16 cellular contexts compared by ENCODE assay signal in genomic region chr1:180158149-180159147, GRCh38. TPM values are rescaled to one million over a fixed set of nuclear protein-coding genes. Genes with fewer than 3 reads are reported as not detected.
DNase-seq lines count a peak whose midpoint lies in the region; ATAC-seq and TF ChIP-seq lines count a peak whose summit lies in the region.
"Had no signal": no experiment of that assay in that cellular context is flagged by ENCODE, and none has a peak within 500 bp of the region (broad histone marks: within the 10 kb centered on the region; RNA-seq: fewer than 3 reads in every experiment).

No MANE protein-coding gene starts in this region.

- ATAC-seq in omental fat pad (ENCODE audit: low FRiP score): no peak
- ATAC-seq: esophagus mucosa, left ventricle myocardium superior had no signal

- H3K4me2 ChIP-seq in neuronal stem cell (ENCODE audit: insufficient read depth, low read length, poor library complexity, severe bottlenecking): no peak overlapping the region

- no peak overlapping the region for H3K18ac ChIP-seq in neuronal stem cell (ENCODE audit: low read length)

- H3K14ac ChIP-seq in neuronal stem cell (ENCODE audit: low read length): no peak overlapping the region

- no peak overlapping the region for H4K91ac ChIP-seq in neuronal stem cell (ENCODE audit: low read depth, low read length, poor library complexity)

- no peak overlapping the region for H2AK5ac ChIP-seq in neuronal stem cell (ENCODE audit: low read depth, low read length)

- WGBS in esophagus, 2 donors: 71 to 81% methylated on average over 16 of the region's 16 CpGs
- no CpG with 5 or more reads among the region's 16 CpGs for WGBS in neuronal stem cell (ENCODE audit: extremely low coverage in 2 of 2, insufficient read length in 2 of 2, insufficient replicate concordance in 1 of 2), 2 donors

- no peak overlapping the region for H4K8ac ChIP-seq in neuronal stem cell (ENCODE audit: low read depth, low read length)

- no peak overlapping the region for H2BK120ac ChIP-seq in neuronal stem cell (ENCODE audit: low read depth, low read length)

- peaks cover 7% of the 10 kb centered on the region for H3K79me1 ChIP-seq in neuronal stem cell (ENCODE audit: low read depth, low read length)

- H3K23ac ChIP-seq in neuronal stem cell (ENCODE audit: low read depth, low read length, poor library complexity): no peak overlapping the region

- H3K4ac ChIP-seq in neuronal stem cell (ENCODE audit: low read length): no peak overlapping the region

- H2BK15ac ChIP-seq in neuronal stem cell (ENCODE audit: low read length): no peak overlapping the region

- peak overlapping the region; percentile 35 for H2BK5ac ChIP-seq in neuronal stem cell (ENCODE audit: low read length)

- H3K9me3 ChIP-seq in esophagus (ENCODE audit: control insufficient read depth in 2 of 2, insufficient read depth in 1 of 2, low read depth in 1 of 2, low read length in 1 of 2) (no peaks in the 10 kb centered on the region), neuronal stem cell (replicated peaks in 1 of 2; ENCODE audit: control insufficient read depth in 2 of 2, insufficient read depth in 1 of 2, low read depth in 1 of 2, low read length in 2 of 2) (no peaks in the 10 kb centered on the region)
- H3K9me3 ChIP-seq: BLaER1 treated with 17β-estradiol and CSF1 and Interleukin-3, amounts not matched to agents 10 nM and 100 nM had no signal

- DNase-seq in HT-29 (ENCODE audit: low spot score) (peak; percentile 57), neuronal stem cell (ENCODE audit: low spot score) (no peak), NCI-H1092 treated with DMSO at 0.1 percent for 48 hours (lab: John Stamatoyannopoulos, UW) (no peak), dedifferentiated amniotic fluid mesenchymal stem cell (ENCODE audit: extremely low spot score) (no peak), substantia nigra (lab: John Stamatoyannopoulos, UW) (no peak), omental fat pad (ENCODE audit: low spot score) (no peak)
- DNase-seq: caudate nucleus, hippocampal formation, left ventricle myocardium superior, OCI-M1, WERI-Rb-1 had no signal

- H3K27me3 ChIP-seq in esophagus (ENCODE audit: control insufficient read depth in 1 of 2, insufficient read depth in 2 of 2, low read length in 2 of 2) (no peaks in the 10 kb centered on the region), neuronal stem cell (ENCODE audit: control insufficient read depth in 3 of 3, insufficient read depth in 3 of 3, low read depth in 1 of 3, low read length in 3 of 3) (peaks cover 0 to 4% (median 0%) of the 10 kb centered on the region in 3 experiments)
- H3K27me3 ChIP-seq: BLaER1 treated with 17β-estradiol and CSF1 and Interleukin-3, amounts not matched to agents 10 nM and 100 nM had no signal

- TF ChIP-seq CTCF in C4-2B (conservative IDR thresholded peaks at IDR 0.05) (no peak), omental fat pad (IDR thresholded peaks at IDR 0.05) (no peak)

- H3K4me3 ChIP-seq in esophagus (ENCODE audit: low read depth in 1 of 2, low read length in 2 of 2): peak overlapping the region; percentile 48 to 78
- H3K4me3 ChIP-seq in neuronal stem cell (ENCODE audit: low read length in 2 of 2): no peak overlapping the region
- H3K4me3 ChIP-seq: BLaER1 treated with 17β-estradiol and CSF1 and Interleukin-3, amounts not matched to agents 10 nM and 100 nM had no signal

- peaks cover 2 to 16% of the 10 kb centered on the region in 2 donors for H3K4me1 ChIP-seq in esophagus (ENCODE audit: control insufficient read depth in 2 of 2, insufficient read depth in 2 of 2, low read length in 1 of 2)
- peaks cover 0 to 6% of the 10 kb centered on the region in 2 donors for H3K4me1 ChIP-seq in neuronal stem cell (ENCODE audit: control insufficient read depth in 2 of 2, insufficient read depth in 1 of 2, low read depth in 1 of 2, low read length in 2 of 2)
- H3K4me1 ChIP-seq: parathyroid adenoma had no signal

- no peak overlapping the region for H2AFZ ChIP-seq in neuronal stem cell (ENCODE audit: low read length)
- H2AFZ ChIP-seq: parathyroid adenoma had no signal

- H3K27ac ChIP-seq in C4-2B (peak overlapping the region; percentile 90), esophagus (ENCODE audit: low read depth in 2 of 2, low read length in 1 of 2) (peak overlapping the region in 1 of 2 donors; percentile 40), neuronal stem cell (replicated peaks; ENCODE audit: low read length) (no peak overlapping the region), substantia nigra (ENCODE audit: low read depth, low read length, poor library complexity, severe bottlenecking) (no peak overlapping the region)
- H3K27ac ChIP-seq: BLaER1 treated with 17β-estradiol and CSF1 and Interleukin-3, amounts not matched to agents 10 nM and 100 nM; parathyroid adenoma; WERI-Rb-1 had no signal

- H3K36me3 ChIP-seq in esophagus (ENCODE audit: control insufficient read depth in 2 of 2, insufficient read depth in 2 of 2, low read length in 1 of 2) (peaks cover 0 to 9% of the 10 kb centered on the region in 2 donors), neuronal stem cell (replicated peaks in 1 of 2; ENCODE audit: control insufficient read depth in 2 of 2, insufficient read depth in 2 of 2, low read length in 2 of 2) (no peaks in the 10 kb centered on the region)

- no peak overlapping the region for H2BK12ac ChIP-seq in neuronal stem cell (ENCODE audit: low read length)

- H3K9ac ChIP-seq in neuronal stem cell (ENCODE audit: low read depth, low read length, poor library complexity): no peak overlapping the region
- H3K9ac ChIP-seq: BLaER1 treated with 17β-estradiol and CSF1 and Interleukin-3, amounts not matched to agents 10 nM and 100 nM; parathyroid adenoma had no signal

RNA-seq across cellular contexts. Expression of gene QSOX1, which starts 3.8 kb away (rescaled TPM):
- 95.9 and 99.4 TPM in 2 replicates for total RNA-seq in HT-29 (2014; rRNA removed; shearing (Covaris generic))
- 100 to 1,000 TPM in 1 of 2 donors, 10 to 100 TPM in 1; 50.6 to 173 TPM for polyA plus RNA-seq in esophagus
- polyA plus RNA-seq in neuronal stem cell (2013, experiment 1 of 2): 31.6 TPM
- 30.8 TPM for polyA plus RNA-seq in neuronal stem cell (2013, experiment 2 of 2)
- total RNA-seq in omental fat pad: 100 to 1,000 TPM in 1 of 4 donors, 10 to 100 TPM in 3; 90.1 to 130 (median 98.4) TPM

Comparison
In these comparisons a context has a peak if more than half of its experiments do, and no peak if none do; other contexts are left out.
1. H3K4me3 ChIP-seq: peak in esophagus (2 of 2); none in neuronal stem cell (0 of 2).